13 cellular contexts compared by ENCODE assay signal in the genomic region with DNA sequence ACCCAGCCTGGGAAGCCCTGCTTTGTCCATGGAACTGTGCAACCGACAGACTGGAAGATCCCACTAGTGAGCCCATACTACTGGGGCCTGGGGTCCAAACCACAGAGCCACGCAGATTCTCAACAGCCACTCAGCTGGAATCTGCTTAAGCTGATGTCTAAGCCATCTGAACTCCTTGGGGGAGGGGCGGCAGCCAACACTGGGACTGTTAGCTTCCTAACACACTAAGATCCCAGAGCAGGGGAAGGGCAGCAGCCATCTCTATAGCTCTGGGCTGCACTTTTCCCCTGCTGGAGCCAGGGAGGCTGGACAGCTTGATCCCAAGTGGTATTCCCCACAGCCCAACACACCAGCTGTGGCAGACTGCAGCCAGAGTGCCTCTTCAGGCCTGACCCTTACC.
A peak's percentile ranks its signal among the peaks of the same experiment; 100 is the strongest.
DNase-seq lines count a peak whose midpoint lies in the region; ATAC-seq lines count a peak whose summit lies in the region.
"Had no signal": no experiment of that assay in that cellular context is flagged by ENCODE, and none has a peak within 500 bp of the region (broad histone marks: within the 10 kb centered on the region; RNA-seq: fewer than 3 reads in every experiment).

No MANE protein-coding gene starts in this region.

- ATAC-seq in GM19351 (IDR thresholded peaks at IDR 0.05; ENCODE audit: unreplicated experiment): no peak
- ATAC-seq: HepG2 had no signal

- peak; percentile 43 for DNase-seq in ELF-1 (ENCODE audit: low read depth, low spot score)
- DNase-seq in NCI-H82 treated with DMSO at 0.1 percent for 48 hours (lab: John Stamatoyannopoulos, UW; ENCODE audit: unreplicated experiment): peak; percentile 43
- DNase-seq in ecto neural progenitor cell (ENCODE audit: low spot score): peak; percentile 56
- DNase-seq in islet precursor cell: peak; percentile 65
- DNase-seq in NCI-H226: no peak
- no peak for DNase-seq in 8988T
- DNase-seq in stimulated activated CD4-positive, alpha-beta T cell treated with anti-CD3 and anti-CD28 coated beads, Interleukin-2, amount 100 ng/mL, for 48 hours: no peak
- DNase-seq: ACHN; CD4-positive, CD25-positive, alpha-beta regulatory T cell; DMS79; GM23248 had no signal

Comparison
In these comparisons a context has a peak if more than half of its experiments do, and no peak if none do; other contexts are left out.
1. DNase-seq: peak in ELF-1 (single experiment), NCI-H82 treated with DMSO at 0.1 percent for 48 hours (single experiment), ecto neural progenitor cell (single experiment) and islet precursor cell (single experiment); none in NCI-H226 (single experiment), 8988T (single experiment) and stimulated activated CD4-positive, alpha-beta T cell treated with anti-CD3 and anti-CD28 coated beads, Interleukin-2, amount 100 ng/mL, for 48 hours (0 of 2).